Comparison of ENCODE assay signal across 24 cellular contexts in the genomic region with DNA sequence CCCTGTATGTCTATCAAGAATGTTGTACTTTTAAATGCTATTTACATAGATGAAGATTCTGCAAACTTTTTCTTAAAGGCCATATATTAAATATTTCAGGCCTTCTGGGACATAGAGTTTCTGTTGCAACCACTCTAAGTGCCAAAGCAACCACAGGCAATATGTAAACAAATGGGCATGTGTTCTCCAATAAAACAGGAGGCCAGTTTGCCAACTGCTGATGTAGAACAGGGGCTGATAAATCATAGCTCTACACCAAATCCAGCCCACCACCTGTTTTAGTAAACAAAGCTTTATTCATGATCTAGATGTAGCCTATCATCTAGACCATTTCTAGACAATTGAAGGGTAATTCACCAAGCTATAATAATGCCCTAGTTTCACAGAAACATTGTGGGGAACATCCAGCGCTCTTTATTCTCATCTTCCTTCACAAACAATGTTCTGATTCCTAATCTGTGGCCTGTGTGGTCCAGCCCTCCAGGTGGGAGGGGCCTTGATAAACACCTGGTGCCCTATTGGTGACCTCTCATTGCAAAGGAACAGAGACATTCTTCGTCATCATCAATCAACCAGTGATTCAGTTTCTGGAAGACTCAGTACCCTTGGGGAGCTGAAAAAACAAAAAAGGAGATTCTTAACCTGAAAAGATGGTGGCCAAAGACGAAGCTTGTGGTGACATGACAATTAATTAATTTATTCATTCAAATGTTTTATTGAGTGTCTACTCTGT.
DNase-seq lines count a peak whose midpoint lies in the region; ATAC-seq, FAIRE-seq and TF ChIP-seq lines count a peak whose summit lies in the region.
"Had no signal": no experiment of that assay in that cellular context is flagged by ENCODE, and none has a peak within 500 bp of the region (broad histone marks: within the 10 kb centered on the region; RNA-seq: fewer than 3 reads in every experiment).

No MANE protein-coding gene starts in this region.

- H3K36me3 ChIP-seq in mammary epithelial cell (ENCODE audit: insufficient read depth, low read length) (peaks cover 19% of the 10 kb centered on the region), psoas muscle (ENCODE audit: insufficient read depth in 1 of 2, low read depth in 1 of 2) (peaks cover 10 to 20% of the 10 kb centered on the region in 2 donors)

- no peak overlapping the region for H3K27ac ChIP-seq in mammary epithelial cell (ENCODE audit: insufficient read depth, low read depth, low read length)
- peak overlapping the region; percentile 98 for H3K27ac ChIP-seq in psoas muscle
- H3K27ac ChIP-seq: hepatocyte, upper lobe of left lung had no signal

- TSS peak; percentile 4 for BruUV-seq in mammary epithelial cell (replicated peaks; lab: Mats Ljungman, UMichigan)

- H3K4me3 ChIP-seq in mammary epithelial cell (replicated peaks in 1 of 3; ENCODE audit: insufficient read depth in 1 of 3, low read depth in 2 of 3, low read length in 3 of 3) (no peak overlapping the region), psoas muscle (no peak overlapping the region)
- H3K4me3 ChIP-seq: hepatocyte, upper lobe of left lung had no signal

- WGBS in mammary epithelial cell (ENCODE audit: low coverage, missing lambda C conversion rate) = 88% methylated on average over 3 of the region's 3 CpGs
- WGBS in psoas muscle, 3 donors = 82 to 91% (median 90%) methylated on average over 3 of the region's 3 CpGs

- peak; percentile 8 for DNase-seq in NCI-H1105 (lab: John Stamatoyannopoulos, UW)
- DNase-seq in NCI-H1105 treated with DMSO at 0.1 percent for 48 hours (lab: John Stamatoyannopoulos, UW) = no peak
- DNase-seq in NCI-H2171 (lab: John Stamatoyannopoulos, UW) = peak; percentile 34
- DNase-seq in mammary epithelial cell = peak; percentile 54
- no peak for DNase-seq in psoas muscle
- DNase-seq in NCI-H226 = no peak
- no peak for DNase-seq in frontal cortex (ENCODE audit: low spot score in 2 of 2)
- DNase-seq in DMS53 (lab: John Stamatoyannopoulos, UW) = no peak
- DNase-seq: activated CD4-positive, alpha-beta memory T cell treated with anti-CD3 and anti-CD28 coated beads for 36 hours; activated naive CD4-positive, alpha-beta T cell treated with Interleukin-2 at 50 U/mL for 16 hours; aorta; central memory CD4-positive, alpha-beta T cell; HFFc6; NCI-H1930; NCI-H526; OCI-M1; stimulated activated CD4-positive, alpha-beta T cell treated with anti-CD3 and anti-CD28 coated beads, Interleukin-15, amount 100 ng/mL, for 24 hours; stimulated activated CD8-positive, alpha-beta memory T cell treated with anti-CD3 and anti-CD28 coated beads, Interleukin-4, amount 100 ng/mL, for 48 hours; upper lobe of left lung had no signal

- H3K4me1 ChIP-seq in mammary epithelial cell (ENCODE audit: insufficient read depth, low read length) (peaks cover 73% of the 10 kb centered on the region), psoas muscle (peaks cover 79% of the 10 kb centered on the region)

- H3K9me3 ChIP-seq in mammary epithelial cell (replicated peaks; ENCODE audit: insufficient read depth, low read length) (no peaks in the 10 kb centered on the region), psoas muscle (no peaks in the 10 kb centered on the region)
- H3K9me3 ChIP-seq: upper lobe of left lung had no signal

- in situ Hi-C loops in mammary epithelial cell (cut with MboI; ENCODE audit: low sequenced_read_pairs in 2 of 2) = no loop called here

- dilution Hi-C loops in mammary epithelial cell (cut with HindIII; ENCODE audit: low sequenced_read_pairs) = no loop called here

- no peak for ATAC-seq in psoas muscle
- ATAC-seq: Right ventricle myocardium inferior, sciatic nerve had no signal

- FAIRE-seq in frontal cortex (lab: Jason Lieb, UNC) = no peak
- FAIRE-seq: A204.1, GM19239 had no signal

- no peak overlapping the region for H3K9ac ChIP-seq in mammary epithelial cell (ENCODE audit: insufficient read depth, low read length)

- no peak overlapping the region for H3K4me2 ChIP-seq in mammary epithelial cell (ENCODE audit: insufficient read depth, low read depth, low read length)
- H3K4me2 ChIP-seq: hepatocyte had no signal

- H3K27me3 ChIP-seq in mammary epithelial cell (ENCODE audit: insufficient read depth, low read length) (no peaks in the 10 kb centered on the region), psoas muscle (ENCODE audit: insufficient read depth in 3 of 3, low read length in 2 of 3) (no peaks in the 10 kb centered on the region)
- H3K27me3 ChIP-seq: hepatocyte, upper lobe of left lung had no signal

- H3K79me2 ChIP-seq in mammary epithelial cell (ENCODE audit: insufficient read depth, low read length) = peaks cover 46% of the 10 kb centered on the region
- H3K79me2 ChIP-seq: hepatocyte had no signal

- TF ChIP-seq CTCF in mammary epithelial cell (conservative IDR thresholded peaks at IDR 0.05 in 1 of 2, IDR thresholded peaks at IDR 0.05 in 1 of 2; ENCODE audit: extremely low read depth in 1 of 2, insufficient read depth in 1 of 2, low read depth in 1 of 2, low read length in 2 of 2) (no peak), psoas muscle (IDR thresholded peaks at IDR 0.05) (no peak)

- intact Hi-C loops in mammary epithelial cell (cut with micrococcal nuclease) (no loop called here), psoas muscle (cut with DNase I) (loop anchor here in 1 of 2 donors (5.0 kb wide), 1 partner anchor 40 kb away; no protein-coding TSS in a partner anchor)

- CTCF ChIA-PET in mammary epithelial cell (lab: Charles Lee; ENCODE audit: low non-redundant PET) = no interaction called here

- no peak overlapping the region for H2AFZ ChIP-seq in mammary epithelial cell (ENCODE audit: low read depth, low read length)
- H2AFZ ChIP-seq: hepatocyte had no signal

- H4K20me1 ChIP-seq in mammary epithelial cell (ENCODE audit: insufficient read depth, low read length) = no peaks in the 10 kb centered on the region

Comparison
In these comparisons a context has a peak if more than half of its experiments do, and no peak if none do; other contexts are left out.
1. DNase-seq: peak in NCI-H1105 (single experiment), NCI-H2171 (single experiment) and mammary epithelial cell (single experiment); none in NCI-H1105 treated with DMSO at 0.1 percent for 48 hours (single experiment), psoas muscle (0 of 2), NCI-H226 (single experiment), frontal cortex (0 of 2) and DMS53 (single experiment).